In the genomic region with DNA sequence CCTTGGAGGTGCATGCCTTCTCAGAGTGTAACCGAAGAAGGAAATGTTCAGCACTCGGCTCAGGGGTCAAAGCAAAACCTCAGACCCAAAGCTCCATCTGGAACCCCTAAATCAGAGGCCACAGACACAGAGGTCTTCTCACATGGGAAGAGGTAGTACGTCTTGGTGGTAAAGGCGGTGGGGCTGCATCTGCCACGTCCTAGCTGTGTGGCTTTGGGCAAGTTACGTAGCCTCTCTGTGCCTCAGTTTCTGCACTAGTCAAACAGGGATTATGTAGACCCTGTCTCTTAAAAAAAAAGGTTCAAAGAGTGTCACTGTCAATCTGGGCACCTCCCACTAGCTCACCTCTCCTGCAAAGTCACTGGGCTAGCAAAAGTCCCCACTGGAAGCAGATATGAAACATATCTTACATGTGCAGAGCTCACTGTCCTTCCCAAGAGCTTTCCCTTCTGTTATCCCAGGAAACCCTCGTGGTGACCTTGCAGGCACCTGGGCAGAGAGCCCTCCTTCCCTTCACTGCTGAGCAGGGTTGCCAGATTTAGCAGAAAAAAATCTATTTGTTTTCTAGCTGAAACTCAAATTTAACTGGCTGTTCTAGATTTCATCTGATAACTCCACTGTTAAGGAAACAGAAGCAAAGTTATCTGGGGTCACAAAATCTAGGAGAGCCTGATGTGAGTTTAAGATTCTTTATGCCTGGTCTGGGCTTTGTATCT, we compare ENCODE assay signal across 20 cellular contexts. TPM values are rescaled to one million over a fixed set of nuclear protein-coding genes. Genes with fewer than 3 reads are reported as not detected.
DNase-seq lines count a peak whose midpoint lies in the region; ATAC-seq and TF ChIP-seq lines count a peak whose summit lies in the region.
"Had no signal": no experiment of that assay in that cellular context is flagged by ENCODE, and none has a peak within 500 bp of the region (broad histone marks: within the 10 kb centered on the region; RNA-seq: fewer than 3 reads in every experiment).

No MANE protein-coding gene starts in this region.

- POLR2A ChIA-PET in PC-3 (lab: Charles Lee; ENCODE audit: unreplicated experiment): no interaction called here

- no peak overlapping the region for H3K4me2 ChIP-seq in PC-3 (ENCODE audit: low read length)
- H3K4me2 ChIP-seq: SK-N-SH had no signal

- H4K20me1 ChIP-seq in PC-3 (ENCODE audit: low read length): no peaks in the 10 kb centered on the region

- TF ChIP-seq CTCF in LNCaP clone FGC (IDR thresholded peaks at IDR 0.05; ENCODE audit: control insufficient read depth, extremely low read depth, insufficient read depth) (no peak), liver (IDR thresholded peaks at IDR 0.05; ENCODE audit: low read depth, low read length, missing input control) (no peak), thoracic aorta (IDR thresholded peaks at IDR 0.05) (no peak), PC-3 (conservative IDR thresholded peaks at IDR 0.05; ENCODE audit: low read depth, low read length) (no peak)

- WGBS in liver: 74% methylated on average over 7 of the region's 7 CpGs

- H3K9me2 ChIP-seq in PC-3 (replicated peaks; ENCODE audit: low read length): no peaks in the 10 kb centered on the region
- H3K9me2 ChIP-seq: SK-N-SH had no signal

- H3K4me3 ChIP-seq in LNCaP clone FGC (ENCODE audit: low read depth, low read length): no peak overlapping the region
- H3K4me3 ChIP-seq in liver (ENCODE audit: low read depth in 1 of 3, low read length in 3 of 3): no peak overlapping the region
- no peak overlapping the region for H3K4me3 ChIP-seq in thoracic aorta
- no peak overlapping the region for H3K4me3 ChIP-seq in PC-3 (ENCODE audit: low read length)

- TF ChIP-seq RAD21 in liver (IDR thresholded peaks at IDR 0.05): peak in 1 of 2 donors; percentile 12

- H3K9me3 ChIP-seq in liver (ENCODE audit: control insufficient read depth in 4 of 4, low read length in 3 of 4) (no peaks in the 10 kb centered on the region), thoracic aorta (no peaks in the 10 kb centered on the region), PC-3 (ENCODE audit: low read length) (no peaks in the 10 kb centered on the region)
- H3K9me3 ChIP-seq: SK-N-SH had no signal

- no TSS peak for BruUV-seq in PC-3 (replicated peaks; lab: Mats Ljungman, UMichigan)

- H3K9ac ChIP-seq in liver (ENCODE audit: low read depth in 1 of 2, low read length in 2 of 2) (no peak overlapping the region), PC-3 (ENCODE audit: low read length) (no peak overlapping the region)
- H3K9ac ChIP-seq: SK-N-SH had no signal

- peak; percentile 92 for DNase-seq in LNCaP clone FGC (ENCODE audit: low read depth)
- DNase-seq in thoracic aorta (ENCODE audit: low spot score): no peak
- DNase-seq in PC-3: no peak
- DNase-seq in iPS-NIHi11 (ENCODE audit: low spot score): no peak
- DNase-seq in stimulated activated CD4-positive, alpha-beta T cell treated with anti-CD3 and anti-CD28 coated beads, Interleukin-4, amount 100 ng/mL, for 4 hours: no peak
- DNase-seq: ACHN; AML-193; CD4-positive, alpha-beta T cell; DMS153; GF-D8; H9; Kasumi-1; NCI-H1105; NCI-H2081 treated with DMSO at 0.1 percent for 48 hours; NCI-H510A; NCI-H774; SHP77 treated with DMSO at 0.1 percent for 48 hours; SK-N-SH had no signal

- H3K36me3 ChIP-seq in liver (ENCODE audit: control insufficient read depth in 4 of 4, insufficient read depth in 3 of 4, low read depth in 1 of 4, low read length in 3 of 4): no peaks in the 10 kb centered on the region
- peaks cover 23% of the 10 kb centered on the region for H3K36me3 ChIP-seq in thoracic aorta
- peaks cover 77% of the 10 kb centered on the region for H3K36me3 ChIP-seq in PC-3 (ENCODE audit: low read depth, low read length)

- peaks cover 37% of the 10 kb centered on the region for H3K79me2 ChIP-seq in PC-3 (ENCODE audit: low read length)

- ATAC-seq in thoracic aorta (ENCODE audit: insufficient number of reproducible peaks, low FRiP score, low read depth): no peak
- ATAC-seq in PC-3: no peak

- intact Hi-C loops in PC-3 (cut with micrococcal nuclease): no loop called here

- CTCF ChIA-PET in PC-3 (lab: Charles Lee): interaction anchor here (0.7 kb wide), 1 partner anchor 22 kb away, joined by 3 read pairs; no protein-coding TSS in a partner anchor

- H3K4me1 ChIP-seq in liver (ENCODE audit: control insufficient read depth in 4 of 4, insufficient read depth in 4 of 4, low read length in 3 of 4) (peaks cover 8 to 37% (median 28%) of the 10 kb centered on the region in 4 donors), thoracic aorta (ENCODE audit: control insufficient read depth in 1 of 2, low read depth in 2 of 2) (peaks cover 22 to 86% of the 10 kb centered on the region in 2 donors), PC-3 (ENCODE audit: insufficient read depth, low read length) (peaks cover 28% of the 10 kb centered on the region)

- no peak overlapping the region for H2AFZ ChIP-seq in PC-3 (ENCODE audit: low read length)

- peaks cover 3% of the 10 kb centered on the region for H3F3A ChIP-seq in PC-3 (ENCODE audit: low read length, unreplicated experiment)

- no peaks in the 10 kb centered on the region for H3K27me3 ChIP-seq in liver (ENCODE audit: control insufficient read depth in 4 of 4, insufficient read depth in 4 of 4, low read length in 3 of 4)
- no peaks in the 10 kb centered on the region for H3K27me3 ChIP-seq in thoracic aorta (replicated peaks; ENCODE audit: insufficient read depth)
- no peaks in the 10 kb centered on the region for H3K27me3 ChIP-seq in PC-3 (ENCODE audit: low read length)

- H3K27ac ChIP-seq in cingulate gyrus (ENCODE audit: low read depth, low read length) (peak overlapping the region; percentile 57), liver (ENCODE audit: low read depth in 1 of 2, low read length in 2 of 2) (peak overlapping the region; percentile 21 to 42), thoracic aorta (peak overlapping the region; percentile 31 to 32), PC-3 (ENCODE audit: low read length) (no peak overlapping the region)

TF ChIP-seq in liver, 16 proteins besides CTCF, POLR2A, EP300 and RAD21:
- peak; percentile 43 to 70 for TF ChIP-seq RXRA (IDR thresholded peaks at IDR 0.05)
- TF ChIP-seq YY1 (IDR thresholded peaks at IDR 0.05): no peak
- no peak for TF ChIP-seq GABPA (IDR thresholded peaks at IDR 0.05 in 1 of 2, conservative IDR thresholded peaks at IDR 0.05 in 1 of 2)
- no peak for TF ChIP-seq HNF4G (IDR thresholded peaks at IDR 0.05)
- TF ChIP-seq EGR1 (IDR thresholded peaks at IDR 0.05; ENCODE audit: low read depth in 2 of 2): no peak
- TF ChIP-seq HNF4A (conservative IDR thresholded peaks at IDR 0.05): peak; percentile 10 to 34

RNA-seq across cellular contexts. Expression of gene NAA20, which starts 18.0 kb away (rescaled TPM):
- 10 to 100 TPM; 26.8 to 28.4 TPM for total RNA-seq in liver
- polyA plus RNA-seq in liver: 10 to 100 TPM; 50.1 to 75.6 TPM
- 10 to 100 TPM; 14.6 to 16.9 TPM for total RNA-seq in thoracic aorta
- total RNA-seq in PC-3 (2014; rRNA removed): 107 and 113 TPM in 2 replicates

RNA-seq across cellular contexts. Expression of gene CRNKL1, which starts 53.1 kb away (rescaled TPM):
- total RNA-seq in liver (10 to 100 TPM; 10.3 to 16.2 TPM), thoracic aorta (10 to 100 TPM; 17.3 to 24.5 TPM), PC-3 (2014; rRNA removed) (17.2 and 22.5 TPM in 2 replicates)
- polyA plus RNA-seq in liver: 1 to 10 TPM; 5.0 to 5.6 TPM

RNA-seq across cellular contexts. Expression of gene CFAP61, which starts 53.2 kb away (rescaled TPM):
- total RNA-seq in liver (under 1 TPM in 1 of 2 donors, not detected in 1; 0.05 TPM), thoracic aorta (under 1 TPM in 1 of 2 donors, not detected in 1; 0.27 TPM), PC-3 (2014; rRNA removed) (not detected in 2 replicates)
- not detected for polyA plus RNA-seq in liver
- total RNA-seq: CD4-positive, alpha-beta T cell had no signal
